ENCODE assay signal across 8 cellular contexts in genomic region chr2:219119422-219120043, GRCh38. TPM values are rescaled to one million over a fixed set of nuclear protein-coding genes. Genes with fewer than 3 reads are reported as not detected.
A peak's percentile ranks its signal among the peaks of the same experiment; 100 is the strongest.
DNase-seq lines count a peak whose midpoint lies in the region; ATAC-seq and TF ChIP-seq lines count a peak whose summit lies in the region.

No MANE protein-coding gene starts in this region.

- no peak overlapping the region for H3K4me2 ChIP-seq in H9 (ENCODE audit: insufficient read depth, insufficient read length, low read length)

- no peak overlapping the region for H2AK5ac ChIP-seq in H9 (ENCODE audit: insufficient read length, low read length)

- no peak overlapping the region for H4K8ac ChIP-seq in H9 (replicated peaks; ENCODE audit: insufficient read length, low read depth, low read length)

- no peak overlapping the region for H2BK12ac ChIP-seq in H9 (ENCODE audit: insufficient read length, low read depth, low read length)

- no peak overlapping the region for H2BK15ac ChIP-seq in H9 (ENCODE audit: low read depth, low read length)

- CTCF ChIA-PET in RWPE1 (lab: Yijun Ruan, JAX), result interaction anchor here (0.5 to 3.1 kb wide), 33 partner anchors 9 to 325 kb away, joined by 3 to 34 read pairs (median 4); partner anchors contain the start of gene IHH

- H3K23ac ChIP-seq in H9 (ENCODE audit: insufficient read length, low read depth, low read length), result no peak overlapping the region

- no peaks in the 10 kb centered on the region for H3K79me2 ChIP-seq in H9 (ENCODE audit: insufficient read depth, low read length)

- no peak overlapping the region for H3K56ac ChIP-seq in H9 (ENCODE audit: insufficient read length, low read depth, low read length)

- H3K4me1 ChIP-seq in H9 (ENCODE audit: insufficient read depth, low read length), result 0 out of 2 replicates have a peak, but pooled peaks cover 4% of the 10 kb centered on the region
- H3K4me1 ChIP-seq in psoas muscle, result no peaks in the 10 kb centered on the region

- H3K9ac ChIP-seq in H9 (ENCODE audit: extremely low read depth, insufficient read length, low read length), result no peak overlapping the region

- no peak overlapping the region for H4K5ac ChIP-seq in H9 (ENCODE audit: insufficient read length, low read depth, low read length)

- H3K14ac ChIP-seq in H9 (ENCODE audit: insufficient read depth, low read length), result no peak overlapping the region

- H3K4me3 Mint-ChIP-seq in H9, result no peak overlapping the region

- no peak overlapping the region for H3K4me3 ChIP-seq in psoas muscle

- DNase-seq in H9, result peak; percentile 61
- DNase-seq in RWPE1 (ENCODE audit: low spot score), result peak; percentile 54
- peak; percentile 59 for DNase-seq in activated naive CD4-positive, alpha-beta T cell treated with Interleukin-2 at 50 U/mL for 16 hours
- peak; percentile 47 to 92 (median 78) for DNase-seq in head of caudate nucleus
- peak; percentile 50 to 77 for DNase-seq in psoas muscle

- H3K27me3 ChIP-seq in H9 (ENCODE audit: insufficient read depth, low read length), result no peaks in the 10 kb centered on the region
- H3K27me3 ChIP-seq in psoas muscle (ENCODE audit: insufficient read depth in 3 of 3, low read length in 2 of 3), result no peaks in the 10 kb centered on the region

- no peak overlapping the region for H3K27ac ChIP-seq in C4-2B
- H3K27ac ChIP-seq in H9 (ENCODE audit: insufficient read length, low read depth, low read length), result no peak overlapping the region
- H3K27ac ChIP-seq in RWPE1, result no peak overlapping the region
- H3K27ac ChIP-seq in psoas muscle, result no peak overlapping the region

- H3K27ac Mint-ChIP-seq in H9, result peak overlapping the region in 1 of 3 experiments; percentile 36; a peak in 1 of 7 replicates

- intact Hi-C loops in head of caudate nucleus (cut with DNase I) (loop anchor here (10.0 kb wide), 2 partner anchors 65 to 125 kb away; partner anchors contain the start of gene CRYBA2), psoas muscle (cut with DNase I) (loop anchor here (1.0 to 5.0 kb wide), 4 partner anchors 42 to 61 kb away; no protein-coding TSS in a partner anchor)

- H2BK120ac ChIP-seq in H9 (ENCODE audit: low read depth, low read length, poor library complexity, severe bottlenecking), result no peak overlapping the region

- H3K18ac ChIP-seq in H9 (ENCODE audit: insufficient read length, low read depth, low read length), result no peak overlapping the region

- no peaks in the 10 kb centered on the region for H3K36me3 Mint-ChIP-seq in H9 (ENCODE audit: insufficient read depth in 1 of 3, low read depth in 3 of 3)

- no peak overlapping the region for H3T11ph ChIP-seq in H9 (ENCODE audit: low read length)

- H3K36me3 ChIP-seq in psoas muscle (ENCODE audit: insufficient read depth in 1 of 2, low read depth in 1 of 2), result no peaks in the 10 kb centered on the region

- POLR2A ChIA-PET in RWPE1 (lab: Yijun Ruan, JAX; ENCODE audit: low non-redundant PET), result no interaction called here

- H3K9me3 ChIP-seq in H9 (ENCODE audit: control insufficient read depth, low read depth, low read length) (no peaks in the 10 kb centered on the region), psoas muscle (no peaks in the 10 kb centered on the region)

- no peak overlapping the region for H3K4ac ChIP-seq in H9 (ENCODE audit: low read depth, low read length)

- no CpG with 5 or more reads among the region's 7 CpGs for WGBS in H9 (ENCODE audit: extremely low coverage, insufficient read length, low lambda C conversion rate)
- 53 to 57% (median 54%) methylated on average over 7 of the region's 7 CpGs for WGBS in psoas muscle, 3 donors

- no peaks in the 10 kb centered on the region for H3K79me1 ChIP-seq in H9 (ENCODE audit: insufficient read depth, low read depth, low read length, poor library complexity, severe bottlenecking)

- no peaks in the 10 kb centered on the region for H4K20me1 ChIP-seq in H9 (ENCODE audit: control insufficient read depth, insufficient read depth, insufficient read length)

- peaks cover 8 to 17% of the 10 kb centered on the region in 2 experiments; a peak in 3 of 4 replicates for H3K4me1 Mint-ChIP-seq in H9

- H4K91ac ChIP-seq in H9 (ENCODE audit: insufficient read length, low read depth, low read length), result no peak overlapping the region

- no peak overlapping the region for H2BK20ac ChIP-seq in H9 (ENCODE audit: low read depth, low read length, poor library complexity, severe bottlenecking)

- peak; percentile 87 for TF ChIP-seq CTCF in C4-2B (conservative IDR thresholded peaks at IDR 0.05)
- peak; percentile 86 for TF ChIP-seq CTCF in H9 (conservative IDR thresholded peaks at IDR 0.05)
- TF ChIP-seq CTCF in RWPE1 (conservative IDR thresholded peaks at IDR 0.05; ENCODE audit: low read depth), result peak; percentile 77
- peak; percentile 67 for TF ChIP-seq CTCF in psoas muscle (IDR thresholded peaks at IDR 0.05)

- no peaks in the 10 kb centered on the region for H3K9me3 Mint-ChIP-seq in H9

- H3K27me3 Mint-ChIP-seq in H9 (ENCODE audit: low read depth), result no peaks in the 10 kb centered on the region

- no peak overlapping the region for H2BK5ac ChIP-seq in H9 (ENCODE audit: insufficient read length, low read length)

- H2AFZ ChIP-seq in H9 (ENCODE audit: low read length), result no peak overlapping the region

- ATAC-seq in psoas muscle (peak; percentile 58 to 85 (median 74)), GM21737 (IDR thresholded peaks at IDR 0.05; ENCODE audit: unreplicated experiment) (no peak), HG02623 (IDR thresholded peaks at IDR 0.05; ENCODE audit: unreplicated experiment) (no peak)

- H3K23me2 ChIP-seq in H9 (ENCODE audit: insufficient read length, low read depth, low read length, poor library complexity, severe bottlenecking), result no peaks in the 10 kb centered on the region

RNA-seq across cellular contexts. Expression of gene NHEJ1, which starts 41.1 kb away (rescaled TPM):
- total RNA-seq in H9 (2021) (19.7 and 20.8 TPM in 2 replicates), psoas muscle (10 to 100 TPM; 11.5 to 18.5 (median 13.4) TPM)
- polyA plus RNA-seq in psoas muscle, result 10 to 100 TPM; 10.7 to 20.5 (median 15.5) TPM

RNA-seq across cellular contexts. Expression of gene SLC23A3, which starts 50.3 kb away (rescaled TPM):
- total RNA-seq in H9 (2021), result 1.2 and 1.9 TPM in 2 replicates
- total RNA-seq in psoas muscle, result under 1 TPM in 3 of 4 donors, not detected in 1; 0.12 to 0.86 (median 0.16) TPM
- polyA plus RNA-seq in psoas muscle, result under 1 TPM; 0.09 to 0.25 (median 0.10) TPM

RNA-seq across cellular contexts. Expression of gene CNPPD1, which starts 57.2 kb away (rescaled TPM):
- 33.0 and 36.4 TPM in 2 replicates for total RNA-seq in H9 (2021)
- total RNA-seq in psoas muscle, result 10 to 100 TPM; 58.5 to 76.0 (median 70.0) TPM
- polyA plus RNA-seq in psoas muscle, result 10 to 100 TPM; 71.0 to 81.5 (median 72.7) TPM

RNA-seq across cellular contexts. Expression of gene RETREG2, which starts 58.5 kb away (rescaled TPM):
- 46.7 and 48.0 TPM in 2 replicates for total RNA-seq in H9 (2021)
- total RNA-seq in psoas muscle, result 10 to 100 TPM; 28.1 to 38.1 (median 37.1) TPM
- 10 to 100 TPM; 36.5 to 71.4 (median 62.2) TPM for polyA plus RNA-seq in psoas muscle

RNA-seq across cellular contexts. Expression of gene IHH, which starts 58.8 kb away (rescaled TPM):
- total RNA-seq in H9 (2021), result 0.11 TPM in 1 of 2 replicates, not detected in the other
- not detected for total RNA-seq in psoas muscle
- under 1 TPM in 2 of 3 donors, not detected in 1; 0.03 to 0.12 TPM for polyA plus RNA-seq in psoas muscle

Comparison
In these comparisons a context has a peak if more than half of its experiments do, and no peak if none do; other contexts are left out.
1. ATAC-seq: peak in psoas muscle (4 of 4); none in GM21737 (single experiment) and HG02623 (single experiment).
2. Peak in every context shown above with its lines, with median percentiles within 50 percentile points of each other: CTCF ChIP-seq and DNase-seq.